In genomic region chr1:121518726-121519041, GRCh38 we compare ENCODE assay signal across 8 cellular contexts.
DNase-seq lines count a peak whose midpoint lies in the region; ATAC-seq and TF ChIP-seq lines count a peak whose summit lies in the region.

No MANE protein-coding gene starts in this region.

- intact Hi-C loops in left ventricle myocardium inferior (cut with micrococcal nuclease), result no loop called here
- intact Hi-C loops in left cardiac atrium (cut with DNase I), result no loop called here
- intact Hi-C loops in breast epithelium (cut with DNase I; ENCODE audit: low total_unique reads), result no loop called here
- intact Hi-C loops in tibial artery (cut with DNase I; ENCODE audit: low total_unique reads), result no loop called here

- TF ChIP-seq POLR2A in breast epithelium (IDR thresholded peaks at IDR 0.05), result no peak

- ATAC-seq in left cardiac atrium, result no peak

- WGBS in mesodermal cell (ENCODE audit: insufficient coverage in 2 of 2), 2 experiments, result 22 to 26% methylated on average over 5 to 7 of the region's 8 CpGs

- H3K27ac ChIP-seq in left ventricle myocardium inferior (replicated peaks), result no peak overlapping the region
- H3K27ac ChIP-seq in breast epithelium, result no peak overlapping the region
- H3K27ac ChIP-seq in mesodermal cell (ENCODE audit: low read depth, low read length, severe bottlenecking), result no peak overlapping the region
- no peak overlapping the region for H3K27ac ChIP-seq in tibial artery

- H3K27me3 ChIP-seq in left ventricle myocardium inferior (ENCODE audit: low read depth), result peaks cover 83% of the 10 kb centered on the region
- H3K27me3 ChIP-seq in breast epithelium, result peaks cover 2 to 13% of the 10 kb centered on the region in 2 donors
- peaks cover 0 to 20% of the 10 kb centered on the region in 2 donors for H3K27me3 ChIP-seq in tibial artery

- peak overlapping the region; percentile 56 for H3K4me3 ChIP-seq in left ventricle myocardium inferior
- peak overlapping the region; percentile 40 to 61 (median 44) for H3K4me3 ChIP-seq in breast epithelium
- H3K4me3 ChIP-seq in mesodermal cell (ENCODE audit: extremely low read depth, insufficient read depth, low read length, poor library complexity, severe bottlenecking), result peak overlapping the region; percentile 61
- H3K4me3 ChIP-seq in tibial artery, result peak overlapping the region in 1 of 2 donors; percentile 50

- H3K4me1 ChIP-seq in left ventricle myocardium inferior (peaks cover 9% of the 10 kb centered on the region), breast epithelium (no peaks in the 10 kb centered on the region), mesodermal cell (ENCODE audit: control insufficient read depth, insufficient read depth, low read length, poor library complexity, severe bottlenecking) (no peaks in the 10 kb centered on the region), tibial artery (peaks cover 0 to 9% (median 8%) of the 10 kb centered on the region in 4 donors)

- H3K36me3 ChIP-seq in left ventricle myocardium inferior (no peaks in the 10 kb centered on the region), breast epithelium (no peaks in the 10 kb centered on the region), mesodermal cell (ENCODE audit: control insufficient read depth, insufficient read depth, low read length) (no peaks in the 10 kb centered on the region), tibial artery (no peaks in the 10 kb centered on the region)

- DNase-seq in left ventricle myocardium inferior (no peak), left cardiac atrium (no peak), breast epithelium (ENCODE audit: low spot score in 2 of 2) (no peak), GOT3 (lab: John Stamatoyannopoulos, UW) (no peak), NCI-H345 (lab: John Stamatoyannopoulos, UW) (no peak), tibial artery (no peak), MV-4-11 (lab: John Stamatoyannopoulos, UW) (no peak)

- H3K9me3 ChIP-seq in left ventricle myocardium inferior (replicated peaks) (peaks cover under 1% of the 10 kb centered on the region), breast epithelium (peaks cover 0 to 3% of the 10 kb centered on the region in 2 donors), mesodermal cell (ENCODE audit: control insufficient read depth, low read length) (no peaks in the 10 kb centered on the region), tibial artery (no peaks in the 10 kb centered on the region)

- TF ChIP-seq CTCF in left ventricle myocardium inferior (IDR thresholded peaks at IDR 0.05; ENCODE audit: borderline replicate concordance) (no peak), breast epithelium (IDR thresholded peaks at IDR 0.05) (no peak), tibial artery (IDR thresholded peaks at IDR 0.05) (no peak)
